16 cellular contexts compared by ENCODE assay signal in genomic region chr6:30194797-30195690, GRCh38. TPM values are rescaled to one million over a fixed set of nuclear protein-coding genes. Genes with fewer than 3 reads are reported as not detected.
DNase-seq lines count a peak whose midpoint lies in the region; ATAC-seq and TF ChIP-seq lines count a peak whose summit lies in the region.
"Had no signal": no experiment of that assay in that cellular context is flagged by ENCODE, and none has a peak within 500 bp of the region (broad histone marks: within the 10 kb centered on the region; RNA-seq: fewer than 3 reads in every experiment).

No MANE protein-coding gene starts in this region.

- TF ChIP-seq CTCF in heart left ventricle (IDR thresholded peaks at IDR 0.05) (no peak), activated B cell treated with CpG ODN at 0.5 μM for 24 hours (IDR thresholded peaks at IDR 0.05) (no peak), foreskin fibroblast (IDR thresholded peaks at IDR 0.05; ENCODE audit: low read depth, low read length) (no peak), Calu3 (IDR thresholded peaks at IDR 0.05; ENCODE audit: unreplicated experiment) (no peak)

- H3K9me3 Mint-ChIP-seq in activated B cell treated with CpG ODN at 0.5 μM for 24 hours (no peaks in the 10 kb centered on the region), Calu3 (ENCODE audit: low read depth, unreplicated experiment) (no peaks in the 10 kb centered on the region)
- H3K9me3 Mint-ChIP-seq in stimulated activated naive B cell treated with anti-CD40 and anti-IgM and Interleukin-4, amounts not matched to agents 10 μg/mL and 1 μg/mL and 100 μg/mL, for 72 hours, result no peaks in the 10 kb centered on the region

- H3K4me3 ChIP-seq in heart left ventricle (no peak overlapping the region), foreskin fibroblast (ENCODE audit: low read depth in 1 of 2, low read length in 2 of 2) (peak overlapping the region in 1 of 2 donors; percentile 21), SJCRH30 (no peak overlapping the region)
- H3K4me3 ChIP-seq: sigmoid colon, suprapubic skin had no signal

- H3K4me1 Mint-ChIP-seq in activated B cell treated with CpG ODN at 0.5 μM for 24 hours, result peaks cover 1% of the 10 kb centered on the region
- H3K4me1 Mint-ChIP-seq in stimulated activated naive B cell treated with anti-CD40 and anti-IgM and Interleukin-4, amounts not matched to agents 10 μg/mL and 1 μg/mL and 100 μg/mL, for 72 hours, result peaks cover 12 to 30% of the 10 kb centered on the region in 2 donors
- H3K4me1 Mint-ChIP-seq in Calu3 (ENCODE audit: low read depth, unreplicated experiment), result no peaks in the 10 kb centered on the region

- H3K27ac ChIP-seq in heart left ventricle, result no peak overlapping the region
- H3K27ac ChIP-seq in SJCRH30, result no peak overlapping the region
- H3K27ac ChIP-seq: epithelial cell of prostate, neutrophil, sigmoid colon, suprapubic skin had no signal

- peaks cover 0 to 95% (median 92%) of the 10 kb centered on the region in 9 donors for H3K36me3 ChIP-seq in heart left ventricle
- peaks cover 36% of the 10 kb centered on the region for H3K36me3 ChIP-seq in SJCRH30

- no peak for TF ChIP-seq POLR2A in heart left ventricle (IDR thresholded peaks at IDR 0.05)

- H3K27me3 Mint-ChIP-seq in activated B cell treated with CpG ODN at 0.5 μM for 24 hours (no peaks in the 10 kb centered on the region), Calu3 (ENCODE audit: unreplicated experiment) (no peaks in the 10 kb centered on the region)
- H3K27me3 Mint-ChIP-seq in stimulated activated naive B cell treated with anti-CD40 and anti-IgM and Interleukin-4, amounts not matched to agents 10 μg/mL and 1 μg/mL and 100 μg/mL, for 72 hours, result no peaks in the 10 kb centered on the region

- POLR2A ChIA-PET in activated B cell treated with CpG ODN at 0.5 μM for 24 hours (lab: Charles Lee), result no interaction called here

- CTCF ChIA-PET in activated B cell treated with CpG ODN at 0.5 μM for 24 hours (lab: Charles Lee), result no interaction called here
- CTCF ChIA-PET in Calu3 (lab: Charles Lee), result interaction anchor here (1.4 kb wide), 1 partner anchor 12 kb away, joined by 3 read pairs; no protein-coding TSS in a partner anchor

- H3K27me3 ChIP-seq in heart left ventricle (no peaks in the 10 kb centered on the region), SJCRH30 (no peaks in the 10 kb centered on the region)
- H3K27me3 ChIP-seq: neutrophil, sigmoid colon, suprapubic skin had no signal

- no TSS peak for BruUV-seq in Calu3 (replicated peaks; lab: Mats Ljungman, UMichigan)

- DNase-seq in heart left ventricle (no peak), Right ventricle myocardium inferior (ENCODE audit: missing footprints) (no peak), activated B cell treated with CpG ODN at 0.5 μM for 24 hours (no peak), foreskin fibroblast (peak; percentile 60 to 85), Calu3 (no peak), SJCRH30 (no peak), H4 (ENCODE audit: low spot score) (no peak)
- no peak for DNase-seq in stimulated activated naive B cell treated with anti-CD40 and anti-IgM and Interleukin-4, amounts not matched to agents 10 μg/mL and 1 μg/mL and 100 μg/mL, for 72 hours
- DNase-seq: aorta, NCI-H1694 treated with DMSO at 0.1 percent for 48 hours, sigmoid colon had no signal

- H3K9me3 ChIP-seq in heart left ventricle (no peaks in the 10 kb centered on the region), SJCRH30 (replicated peaks) (no peaks in the 10 kb centered on the region)
- H3K9me3 ChIP-seq: neutrophil, sigmoid colon, suprapubic skin had no signal

- H3K4me1 ChIP-seq in heart left ventricle, result no peaks in the 10 kb centered on the region
- H3K4me1 ChIP-seq in SJCRH30, result no peaks in the 10 kb centered on the region
- H3K4me1 ChIP-seq: sigmoid colon had no signal

- no peak overlapping the region for H3K4me3 Mint-ChIP-seq in activated B cell treated with CpG ODN at 0.5 μM for 24 hours
- H3K4me3 Mint-ChIP-seq in stimulated activated naive B cell treated with anti-CD40 and anti-IgM and Interleukin-4, amounts not matched to agents 10 μg/mL and 1 μg/mL and 100 μg/mL, for 72 hours, result no peak overlapping the region
- H3K4me3 Mint-ChIP-seq in Calu3 (ENCODE audit: low read depth, unreplicated experiment), result no peak overlapping the region

- 83 to 92% (median 89%) methylated on average over 7 to 8 of the region's 8 CpGs for WGBS in heart left ventricle, 4 donors

- H3K27ac Mint-ChIP-seq in activated B cell treated with CpG ODN at 0.5 μM for 24 hours (peak overlapping the region; percentile 2), Calu3 (ENCODE audit: unreplicated experiment) (no peak overlapping the region)
- H3K27ac Mint-ChIP-seq in stimulated activated naive B cell treated with anti-CD40 and anti-IgM and Interleukin-4, amounts not matched to agents 10 μg/mL and 1 μg/mL and 100 μg/mL, for 72 hours, result peak overlapping the region; percentile 15

- ATAC-seq in heart left ventricle (peak in 3 of 4 donors; percentile 14 to 41 (median 22)), Right ventricle myocardium inferior (no peak), activated B cell treated with CpG ODN at 0.5 μM for 24 hours (ENCODE audit: low read depth) (no peak)
- ATAC-seq in stimulated activated naive B cell treated with anti-CD40 and anti-IgM and Interleukin-4, amounts not matched to agents 10 μg/mL and 1 μg/mL and 100 μg/mL, for 72 hours (replicated peaks), result no peak

- peaks cover 81% of the 10 kb centered on the region for H3K36me3 Mint-ChIP-seq in activated B cell treated with CpG ODN at 0.5 μM for 24 hours (ENCODE audit: low read depth)
- H3K36me3 Mint-ChIP-seq in stimulated activated naive B cell treated with anti-CD40 and anti-IgM and Interleukin-4, amounts not matched to agents 10 μg/mL and 1 μg/mL and 100 μg/mL, for 72 hours, result peaks cover 35 to 52% of the 10 kb centered on the region in 2 donors
- peaks cover 39% of the 10 kb centered on the region for H3K36me3 Mint-ChIP-seq in Calu3 (ENCODE audit: insufficient read depth, unreplicated experiment)

- intact Hi-C loops in heart left ventricle (cut with DNase I), result no loop called here
- intact Hi-C loops in Right ventricle myocardium inferior (cut with DNase I), result no loop called here
- intact Hi-C loops in activated B cell treated with CpG ODN at 0.5 μM for 24 hours (cut with micrococcal nuclease), result no loop called here
- intact Hi-C loops in Calu3 (cut with micrococcal nuclease; ENCODE audit: unreplicated experiment), result no loop called here

RNA-seq across cellular contexts. Expression of gene TRIM26, which starts 18.2 kb away (rescaled TPM):
- total RNA-seq in heart left ventricle (10 to 100 TPM; 19.1 to 37.4 (median 24.5) TPM), Right ventricle myocardium inferior (20.6 TPM), activated B cell treated with CpG ODN at 0.5 μM for 24 hours (72.5 and 75.7 TPM in 2 replicates), Calu3 (2022) (89.9 and 118 TPM in 2 replicates)
- polyA plus RNA-seq in heart left ventricle, result 10 to 100 TPM; 15.1 to 31.8 TPM
- 30.5 and 36.3 TPM in 2 replicates for total RNA-seq in SJCRH30 (2014; rRNA removed; shearing (Covaris generic))
- total RNA-seq in H4 (2014; rRNA removed; shearing (Covaris generic)), result 39.6 and 50.5 TPM in 2 replicates

RNA-seq across cellular contexts. Expression of gene TRIM15, which starts 31.7 kb away (rescaled TPM):
- total RNA-seq in heart left ventricle (not detected), Right ventricle myocardium inferior (not detected), activated B cell treated with CpG ODN at 0.5 μM for 24 hours (not detected in 2 replicates), Calu3 (2022) (11.8 and 13.5 TPM in 2 replicates)
- polyA plus RNA-seq in heart left ventricle, result not detected
- total RNA-seq in SJCRH30 (2014; rRNA removed; shearing (Covaris generic)), result 0.08 and 0.28 TPM in 2 replicates
- total RNA-seq in H4 (2014; rRNA removed; shearing (Covaris generic)), result 0.04 TPM in 1 of 2 replicates, not detected in the other
- total RNA-seq: aorta, M059J, NCI-H460 had no signal

RNA-seq across cellular contexts. Expression of gene TRIM10, which starts 34.0 kb away (rescaled TPM):
- total RNA-seq in heart left ventricle (not detected), Right ventricle myocardium inferior (not detected), activated B cell treated with CpG ODN at 0.5 μM for 24 hours (not detected in 2 replicates), Calu3 (2022) (1.8 and 2.7 TPM in 2 replicates)
- polyA plus RNA-seq in heart left ventricle, result not detected
- total RNA-seq in SJCRH30 (2014; rRNA removed; shearing (Covaris generic)), result not detected in 2 replicates
- total RNA-seq in H4 (2014; rRNA removed; shearing (Covaris generic)), result not detected in 2 replicates
- total RNA-seq: M059J, NCI-H460 had no signal

RNA-seq across cellular contexts. Expression of gene TRIM40, which starts 59.1 kb away (rescaled TPM):
- total RNA-seq in heart left ventricle, result not detected
- not detected for polyA plus RNA-seq in heart left ventricle
- not detected for total RNA-seq in Right ventricle myocardium inferior
- not detected in 2 replicates for total RNA-seq in activated B cell treated with CpG ODN at 0.5 μM for 24 hours
- total RNA-seq in Calu3 (2022), result 0.29 TPM in 1 of 2 replicates, not detected in the other
- total RNA-seq in SJCRH30 (2014; rRNA removed; shearing (Covaris generic)), result not detected in 2 replicates
- not detected in 2 replicates for total RNA-seq in H4 (2014; rRNA removed; shearing (Covaris generic))
- total RNA-seq: aorta, M059J, NCI-H460, sigmoid colon, suprapubic skin had no signal

Comparison
In these comparisons a context has a peak if more than half of its experiments do, and no peak if none do; other contexts are left out.
1. ATAC-seq: peak in heart left ventricle (3 of 4); none in Right ventricle myocardium inferior (single experiment), activated B cell treated with CpG ODN at 0.5 μM for 24 hours (single experiment) and stimulated activated naive B cell treated with anti-CD40 and anti-IgM and Interleukin-4, amounts not matched to agents 10 μg/mL and 1 μg/mL and 100 μg/mL, for 72 hours (0 of 2).
2. DNase-seq: peak in foreskin fibroblast (2 of 2); none in heart left ventricle (0 of 5), Right ventricle myocardium inferior (single experiment), activated B cell treated with CpG ODN at 0.5 μM for 24 hours (single experiment), stimulated activated naive B cell treated with anti-CD40 and anti-IgM and Interleukin-4, amounts not matched to agents 10 μg/mL and 1 μg/mL and 100 μg/mL, for 72 hours (single experiment), Calu3 (single experiment), SJCRH30 (0 of 2) and H4 (single experiment).